ENCODE assay signal across 8 cellular contexts in genomic region chr2:50492452-50492851, GRCh38.
DNase-seq lines count a peak whose midpoint lies in the region; ATAC-seq, FAIRE-seq and TF ChIP-seq lines count a peak whose summit lies in the region.

No MANE protein-coding gene starts in this region.

- intact Hi-C loops in HepG2 (cut with micrococcal nuclease; ENCODE audit: unreplicated experiment) (loop anchor here (1.0 to 5.0 kb wide), 4 partner anchors 721 to 1890 kb away; no protein-coding TSS in a partner anchor), transverse colon (cut with DNase I; ENCODE audit: low total_unique reads) (no loop called here)

- TF ChIP-seq EP300 in HepG2 (IDR thresholded peaks at IDR 0.05; ENCODE audit: low read depth in 2 of 2, low read length in 2 of 2) (no peak), HepG2 (CRISPR knock-in tag; IDR thresholded peaks at IDR 0.05; ENCODE audit: borderline replicate concordance) (no peak), transverse colon (IDR thresholded peaks at IDR 0.05; ENCODE audit: low read depth) (no peak)

- H3K36me3 ChIP-seq in HepG2 (replicated peaks in 1 of 2; ENCODE audit: control insufficient read depth in 1 of 2, insufficient read depth in 2 of 2, low read length in 2 of 2) (no peaks in the 10 kb centered on the region), transverse colon (no peaks in the 10 kb centered on the region)

- no peaks in the 10 kb centered on the region for H4K20me1 ChIP-seq in HepG2 (ENCODE audit: insufficient read depth, low read length)

- peak; percentile 1 for DNase-seq in AG09309 (ENCODE audit: low read depth)
- DNase-seq in GM12865 (ENCODE audit: low read depth) = peak; percentile 72
- peak; percentile 52 for DNase-seq in HEK293T (ENCODE audit: extremely low spot score)
- DNase-seq in RKO (ENCODE audit: low spot score) = peak; percentile 59
- peak; percentile 66 for DNase-seq in cerebellum (ENCODE audit: low spot score)
- peak; percentile 54 for DNase-seq in HepG2 (ENCODE audit: low spot score)
- DNase-seq in transverse colon = peak; percentile 14

- H3K27ac ChIP-seq in HepG2 (ENCODE audit: extremely low read length, insufficient read depth, low read length) = no peak overlapping the region
- H3K27ac ChIP-seq in transverse colon = no peak overlapping the region

- in situ Hi-C loops in HepG2 (cut with HindIII; ENCODE audit: extremely low pct_ligation_motif_present, low pct_unique_long_range_greater_than_20kb) = loop anchor here (10.0 kb wide), 1 partner anchor 1548 kb away; no protein-coding TSS in a partner anchor
- in situ Hi-C loops in transverse colon (cut with MboI; ENCODE audit: low pct_ligation_motif_present in 1 of 4, low pct_unique_long_range_greater_than_20kb in 1 of 4, low sequenced_read_pairs in 3 of 4) = no loop called here

- CTCF ChIA-PET in HEK293T (lab: Yijun Ruan, JAX) (interaction anchor here (0.6 to 1.4 kb wide), 5 partner anchors 90 to 1547 kb away, joined by 3 to 5 read pairs (median 4); no protein-coding TSS in a partner anchor), HepG2 (lab: Yijun Ruan, JAX; ENCODE audit: low intra/inter-chr PET ratio, low total read pairs) (interaction anchor here (1.6 to 1.7 kb wide), 2 partner anchors 1544 to 1546 kb away, joined by 4 read pairs; no protein-coding TSS in a partner anchor)

- H3K27me3 ChIP-seq in HepG2 (ENCODE audit: control insufficient read depth in 1 of 2, insufficient read depth in 2 of 2, low read length in 2 of 2) (no peaks in the 10 kb centered on the region), transverse colon (no peaks in the 10 kb centered on the region)

- no peak for TF ChIP-seq RAD21 in HepG2 (CRISPR knock-in tag; IDR thresholded peaks at IDR 0.05)

- H3K9ac ChIP-seq in HepG2 (ENCODE audit: insufficient read depth, low read depth, low read length) = no peak overlapping the region

- H3K4me3 ChIP-seq in AG09309 (ENCODE audit: control insufficient read depth, low read depth, low read length) (no peak overlapping the region), GM12865 (ENCODE audit: low read depth, low read length) (no peak overlapping the region), HepG2 (replicated peaks in 1 of 3; ENCODE audit: insufficient read depth in 1 of 3, low read depth in 2 of 3, low read length in 3 of 3) (no peak overlapping the region), transverse colon (no peak overlapping the region)

- no peaks in the 10 kb centered on the region for H3K79me2 ChIP-seq in HepG2 (ENCODE audit: insufficient read depth, low read length)

- no peaks in the 10 kb centered on the region for H3K9me3 ChIP-seq in HepG2 (ENCODE audit: low read length)
- no peaks in the 10 kb centered on the region for H3K9me3 ChIP-seq in transverse colon

- POLR2A ChIA-PET in HEK293T (lab: Yijun Ruan, JAX) (no interaction called here), HepG2 (lab: Yijun Ruan, JAX) (no interaction called here)

- BruUV-seq in HepG2 (replicated peaks; lab: Mats Ljungman, UMichigan) = no TSS peak

- no peak overlapping the region for H2AFZ ChIP-seq in HepG2 (ENCODE audit: low read length)

- no peak overlapping the region for H3K4me2 ChIP-seq in HepG2 (ENCODE audit: low read depth, low read length)

- WGBS in HepG2 (ENCODE audit: low lambda C conversion rate) = 0% methylated on average over 3 of the region's 3 CpGs
- WGBS in transverse colon (ENCODE audit: low coverage in 1 of 2), 2 donors = 1 to 7% methylated on average over 2 to 3 of the region's 3 CpGs

- TF ChIP-seq POLR2A in HepG2 (IDR thresholded peaks at IDR 0.05; ENCODE audit: insufficient read depth in 1 of 2, low read depth in 2 of 2, low read length in 2 of 2) = no peak
- no peak for TF ChIP-seq POLR2A in transverse colon (IDR thresholded peaks at IDR 0.05)

- TF ChIP-seq CTCF in AG09309 (IDR thresholded peaks at IDR 0.05; ENCODE audit: control insufficient read depth, insufficient read depth, low read depth, low read length, missing control alignments) = peak; percentile 61
- peak; percentile 68 for TF ChIP-seq CTCF in GM12865 (IDR thresholded peaks at IDR 0.05; ENCODE audit: insufficient read depth, low read depth, low read length, missing control alignments)
- peak; percentile 41 for TF ChIP-seq CTCF in LNCAP (IDR thresholded peaks at IDR 0.05)
- TF ChIP-seq CTCF in HepG2 (CRISPR knock-in tag; IDR thresholded peaks at IDR 0.05) = peak; percentile 72
- TF ChIP-seq CTCF in transverse colon (IDR thresholded peaks at IDR 0.05) = peak; percentile 30 to 64 (median 60)

- H3K4me1 ChIP-seq in HepG2 (ENCODE audit: insufficient read depth, low read length) (no peaks in the 10 kb centered on the region), transverse colon (peaks cover 0 to 5% (median 4%) of the 10 kb centered on the region in 4 donors)

- peak; percentile 80 for FAIRE-seq in HepG2 (lab: Jason Lieb, UNC)

- ATAC-seq in HepG2 = peak; percentile 88

TF ChIP-seq in HEK293T, 16 proteins besides CTCF, POLR2A, EP300 and RAD21:
- TF ChIP-seq ARNT (IDR thresholded peaks at IDR 0.05) = no peak
- no peak for TF ChIP-seq PKNOX1 (IDR thresholded peaks at IDR 0.05)
- no peak for TF ChIP-seq TARDBP (IDR thresholded peaks at IDR 0.05)
- no peak for TF ChIP-seq NFRKB (IDR thresholded peaks at IDR 0.05)
- no peak for TF ChIP-seq FOXA1 (IDR thresholded peaks at IDR 0.05)
- TF ChIP-seq HDGF (IDR thresholded peaks at IDR 0.05; ENCODE audit: borderline replicate concordance) = no peak
- no peak for TF ChIP-seq SP1 (IDR thresholded peaks at IDR 0.05)
- no peak for TF ChIP-seq ELF4 (IDR thresholded peaks at IDR 0.05)
- no peak for TF ChIP-seq CTBP1 (IDR thresholded peaks at IDR 0.05; ENCODE audit: borderline replicate concordance)
- no peak for TF ChIP-seq LEF1 (IDR thresholded peaks at IDR 0.05; ENCODE audit: borderline replicate concordance)
- TF ChIP-seq SUZ12 (IDR thresholded peaks at IDR 0.05) = no peak
- no peak for TF ChIP-seq FOXM1 (IDR thresholded peaks at IDR 0.05; ENCODE audit: borderline replicate concordance)
- TF ChIP-seq FOXK2 (IDR thresholded peaks at IDR 0.05) = no peak

TF ChIP-seq in HepG2, 621 proteins besides CTCF, POLR2A, EP300 and RAD21:
- TF ChIP-seq SMC3 (IDR thresholded peaks at IDR 0.05; ENCODE audit: low read length) = peak; percentile 43; the same call in 1 of the 2 replicates
- no peak for TF ChIP-seq CREB1 (IDR thresholded peaks at IDR 0.05)
- TF ChIP-seq CREB1 (CRISPR knock-in tag; IDR thresholded peaks at IDR 0.05) = 0 out of 2 replicates have a peak, but pooled peaks have one; percentile 6
- no peak for TF ChIP-seq REXO4 (CRISPR knock-in tag; IDR thresholded peaks at IDR 0.05; ENCODE audit: borderline replicate concordance)
- no peak for TF ChIP-seq BCL6 (CRISPR knock-in tag; IDR thresholded peaks at IDR 0.05)
- no peak for TF ChIP-seq POLR2G (IDR thresholded peaks at IDR 0.05; ENCODE audit: low read depth, low read length)
- no peak for TF ChIP-seq ZNF329 (CRISPR knock-in tag; IDR thresholded peaks at IDR 0.05; ENCODE audit: low read depth)
- no peak for TF ChIP-seq FIP1L1 (IDR thresholded peaks at IDR 0.05; ENCODE audit: borderline replicate concordance, insufficient read depth, low read depth, low read length)
- TF ChIP-seq, protein P1, sequence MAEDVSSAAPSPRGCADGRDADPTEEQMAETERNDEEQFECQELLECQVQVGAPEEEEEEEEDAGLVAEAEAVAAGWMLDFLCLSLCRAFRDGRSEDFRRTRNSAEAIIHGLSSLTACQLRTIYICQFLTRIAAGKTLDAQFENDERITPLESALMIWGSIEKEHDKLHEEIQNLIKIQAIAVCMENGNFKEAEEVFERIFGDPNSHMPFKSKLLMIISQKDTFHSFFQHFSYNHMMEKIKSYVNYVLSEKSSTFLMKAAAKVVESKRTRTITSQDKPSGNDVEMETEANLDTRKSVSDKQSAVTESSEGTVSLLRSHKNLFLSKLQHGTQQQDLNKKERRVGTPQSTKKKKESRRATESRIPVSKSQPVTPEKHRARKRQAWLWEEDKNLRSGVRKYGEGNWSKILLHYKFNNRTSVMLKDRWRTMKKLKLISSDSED (CRISPR knock-in tag; IDR thresholded peaks at IDR 0.05) = 0 out of 2 replicates have a peak, but pooled peaks have one; percentile 32
- TF ChIP-seq ZNF256 (CRISPR knock-in tag; conservative IDR thresholded peaks at IDR 0.05) = no peak
- no peak for TF ChIP-seq ZNF180 (CRISPR knock-in tag; IDR thresholded peaks at IDR 0.05; ENCODE audit: borderline replicate concordance, low read depth)
- peak; percentile 69 for TF ChIP-seq STAG1 (CRISPR knock-in tag; IDR thresholded peaks at IDR 0.05)
- 0 out of 2 replicates have a peak, but pooled peaks have one; percentile 19 for TF ChIP-seq ATF1 (CRISPR knock-in tag; IDR thresholded peaks at IDR 0.05)
- TF ChIP-seq NFRKB (IDR thresholded peaks at IDR 0.05) = no peak
- TF ChIP-seq NFKB2 (CRISPR knock-in tag; IDR thresholded peaks at IDR 0.05; ENCODE audit: borderline replicate concordance) = no peak
- TF ChIP-seq, protein P2, sequence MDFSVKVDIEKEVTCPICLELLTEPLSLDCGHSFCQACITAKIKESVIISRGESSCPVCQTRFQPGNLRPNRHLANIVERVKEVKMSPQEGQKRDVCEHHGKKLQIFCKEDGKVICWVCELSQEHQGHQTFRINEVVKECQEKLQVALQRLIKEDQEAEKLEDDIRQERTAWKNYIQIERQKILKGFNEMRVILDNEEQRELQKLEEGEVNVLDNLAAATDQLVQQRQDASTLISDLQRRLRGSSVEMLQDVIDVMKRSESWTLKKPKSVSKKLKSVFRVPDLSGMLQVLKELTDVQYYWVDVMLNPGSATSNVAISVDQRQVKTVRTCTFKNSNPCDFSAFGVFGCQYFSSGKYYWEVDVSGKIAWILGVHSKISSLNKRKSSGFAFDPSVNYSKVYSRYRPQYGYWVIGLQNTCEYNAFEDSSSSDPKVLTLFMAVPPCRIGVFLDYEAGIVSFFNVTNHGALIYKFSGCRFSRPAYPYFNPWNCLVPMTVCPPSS (IDR thresholded peaks at IDR 0.05) = no peak
- no peak for TF ChIP-seq ZNF543 (CRISPR knock-in tag; IDR thresholded peaks at IDR 0.05)
- TF ChIP-seq ZFP36L2 (CRISPR knock-in tag; IDR thresholded peaks at IDR 0.05) = no peak
- TF ChIP-seq ZNF691 (CRISPR knock-in tag; IDR thresholded peaks at IDR 0.05; ENCODE audit: borderline replicate concordance, low read depth) = no peak
- TF ChIP-seq DNMT1 (CRISPR knock-in tag; IDR thresholded peaks at IDR 0.05) = no peak

Comparison
In these comparisons a context has a peak if more than half of its experiments do, and no peak if none do; other contexts are left out.
1. DNase-seq: peak in every context shown above with its lines; median percentile 72 in GM12865; 66 in cerebellum; 59 in RKO; 54 in HepG2; 52 in HEK293T; 14 in transverse colon; 1 in AG09309.